In genomic region chr19:40237791-40238190, GRCh38 we compare ENCODE assay signal across 37 cellular contexts. TPM values are rescaled to one million over a fixed set of nuclear protein-coding genes. Genes with fewer than 3 reads are reported as not detected.
"Had no signal": no experiment of that assay in that cellular context is flagged by ENCODE, and none has a peak within 500 bp of the region (broad histone marks: within the 10 kb centered on the region; RNA-seq: fewer than 3 reads in every experiment).

No MANE protein-coding gene starts in this region.

- H3K9me3 ChIP-seq: ascending aorta, breast epithelium, colonic mucosa, esophagus squamous epithelium, gastroesophageal sphincter had no signal

- H3K36me3 ChIP-seq: breast epithelium had no signal

- H3K4me3 ChIP-seq: ascending aorta, breast epithelium, cardiac muscle cell, colonic mucosa, esophagus squamous epithelium, gastroesophageal sphincter had no signal

- DNase-seq: activated CD4-positive, alpha-beta memory T cell treated with anti-CD3 and anti-CD28 coated beads for 36 hours; activated CD4-positive, alpha-beta T cell treated with anti-CD3 and anti-CD28 coated beads for 36 hours; activated CD4-positive, alpha-beta T cell treated with anti-CD3 and anti-CD28 coated beads, Interleukin-2, amount 10 ng/mL, durations not matched to agents 24 days and 14 days; activated CD4-positive, CD25-positive, alpha-beta regulatory T cell; activated CD4-positive, CD25-positive, alpha-beta regulatory T cell treated with anti-CD3 and anti-CD28 coated beads, Interleukin-2, amount 50 U/mL, for 72 hours; activated CD8-positive, alpha-beta memory T cell treated with anti-CD3 and anti-CD28 coated beads, Interleukin-2, amount 10 ng/mL, durations not matched to agents 7 days and 5 days; activated CD8-positive, alpha-beta memory T cell treated with anti-CD3 and anti-CD28 coated beads, Interleukin-2, amount 50 U/mL, for 4 hours; activated CD8-positive, alpha-beta T cell treated with anti-CD3 and anti-CD28 coated beads, Interleukin-2, amount 10 ng/mL, durations not matched to agents 7 days and 5 days; activated effector memory CD4-positive, alpha-beta T cell treated with anti-CD3 and anti-CD28 coated beads, Interleukin-2, amount 50 U/mL, for 16 hours; activated naive CD4-positive, alpha-beta T cell treated with anti-CD3 and anti-CD28 coated beads for 36 hours; activated naive CD8-positive, alpha-beta T cell treated with anti-CD3 and anti-CD28 coated beads for 36 hours; activated naive CD8-positive, alpha-beta T cell treated with anti-CD3 and anti-CD28 coated beads, Interleukin-2, amount 50 U/mL, for 24 hours; activated T-cell treated with anti-CD3 and anti-CD28 coated beads, Interleukin-2, amount 50 U/mL, for 1 hour; activated T-cell treated with anti-CD3 and anti-CD28 coated beads, Interleukin-2, amount 50 U/mL, for 48 hours; central memory CD4-positive, alpha-beta T cell; cerebellar nuclear complex; colonic mucosa; effector CD8-positive, alpha-beta T cell; esophagus squamous epithelium; foreskin melanocyte; T-helper 1 cell; T-helper 2 cell had no signal

- H3K4me1 ChIP-seq: ascending aorta, colonic mucosa had no signal

- H3K27ac ChIP-seq: ascending aorta, breast epithelium, cardiac muscle cell, colonic mucosa, epithelial cell of prostate, esophagus squamous epithelium, gastroesophageal sphincter had no signal

- FAIRE-seq: endometrium, endothelial cell of umbilical vein had no signal

- ATAC-seq: activated CD4-positive, alpha-beta T cell treated with anti-CD3 and anti-CD28 coated beads for 36 hours; activated CD8-positive, alpha-beta memory T cell treated with anti-CD3 and anti-CD28 coated beads, Interleukin-2, amount 10 ng/mL, durations not matched to agents 7 days and 5 days; activated CD8-positive, alpha-beta T cell treated with anti-CD3 and anti-CD28 coated beads, Interleukin-2, amount 10 ng/mL, durations not matched to agents 7 days and 5 days; activated naive CD8-positive, alpha-beta T cell treated with anti-CD3 and anti-CD28 coated beads, Interleukin-2, amount 50 U/mL, for 24 hours; gastroesophageal sphincter had no signal

- H3K27me3 ChIP-seq: ascending aorta, breast epithelium, cardiac muscle cell, colonic mucosa, esophagus squamous epithelium, gastroesophageal sphincter had no signal

RNA-seq across cellular contexts. Expression of gene CCNP, which starts 11.3 kb away (rescaled TPM):
- total RNA-seq: activated CD4-positive, alpha-beta memory T cell treated with anti-CD3 and anti-CD28 coated beads for 36 hours; activated CD8-positive, alpha-beta memory T cell treated with anti-CD3 and anti-CD28 coated beads for 36 hours; activated naive CD4-positive, alpha-beta T cell treated with anti-CD3 and anti-CD28 coated beads for 36 hours; activated naive CD8-positive, alpha-beta T cell treated with anti-CD3 and anti-CD28 coated beads for 36 hours; activated T-helper 1 cell treated with anti-CD3 and anti-CD28 coated beads, Interleukin-12 subunit alpha, Interleukin-12 subunit beta, Interleukin-2, Interleukin-4 antibody, amounts not matched to agents 30 ng/mL and 10 ng/mL and 1 ng/mL, durations not matched to agents 14 hours and 24 hours and 36 hours; ascending aorta; dermis microvascular lymphatic vessel endothelial cell; endothelial cell of umbilical vein; esophagus squamous epithelium; glomerular endothelial cell had no signal
- polyA plus RNA-seq: endothelial cell of umbilical vein had no signal

RNA-seq across cellular contexts. Expression of gene TTC9B, which starts 19.6 kb away (rescaled TPM):
- total RNA-seq: activated CD4-positive, alpha-beta memory T cell treated with anti-CD3 and anti-CD28 coated beads for 36 hours; activated CD4-positive, alpha-beta T cell treated with anti-CD3 and anti-CD28 coated beads for 36 hours; activated CD4-positive, alpha-beta T cell treated with anti-CD3 and anti-CD28 coated beads, Interleukin-2, amount 10 ng/mL, durations not matched to agents 24 days and 14 days; activated CD8-positive, alpha-beta memory T cell treated with anti-CD3 and anti-CD28 coated beads for 36 hours; activated CD8-positive, alpha-beta memory T cell treated with anti-CD3 and anti-CD28 coated beads, Interleukin-2, amount 10 ng/mL, durations not matched to agents 7 days and 5 days; activated CD8-positive, alpha-beta T cell treated with anti-CD3 and anti-CD28 coated beads, Interleukin-2, amount 10 ng/mL, durations not matched to agents 7 days and 5 days; activated naive CD4-positive, alpha-beta T cell treated with anti-CD3 and anti-CD28 coated beads for 36 hours; activated naive CD8-positive, alpha-beta T cell treated with anti-CD3 and anti-CD28 coated beads for 36 hours; activated T-helper 1 cell treated with anti-CD3 and anti-CD28 coated beads, Interleukin-12 subunit alpha, Interleukin-12 subunit beta, Interleukin-2, Interleukin-4 antibody, amounts not matched to agents 30 ng/mL and 10 ng/mL and 1 ng/mL, durations not matched to agents 14 hours and 24 hours and 36 hours; activated T-helper 2 cell treated with anti-CD3 and anti-CD28 coated beads, Interferon-gamma antibody, Interleukin-2, Interleukin-4, amounts not matched to agents 10 μg/mL and 5 μg/mL and 100 μg/mL, durations not matched to agents 14 hours and 24 hours and 36 hours; ascending aorta; cardiac muscle cell; dermis microvascular lymphatic vessel endothelial cell; endothelial cell of umbilical vein; esophagus squamous epithelium; fibroblast of lung; fibroblast of villous mesenchyme; gastroesophageal sphincter; glomerular endothelial cell had no signal
- polyA plus RNA-seq: endothelial cell of umbilical vein, esophagus, fibroblast of lung had no signal
